2 cellular contexts compared by ENCODE assay signal in the genomic region with DNA sequence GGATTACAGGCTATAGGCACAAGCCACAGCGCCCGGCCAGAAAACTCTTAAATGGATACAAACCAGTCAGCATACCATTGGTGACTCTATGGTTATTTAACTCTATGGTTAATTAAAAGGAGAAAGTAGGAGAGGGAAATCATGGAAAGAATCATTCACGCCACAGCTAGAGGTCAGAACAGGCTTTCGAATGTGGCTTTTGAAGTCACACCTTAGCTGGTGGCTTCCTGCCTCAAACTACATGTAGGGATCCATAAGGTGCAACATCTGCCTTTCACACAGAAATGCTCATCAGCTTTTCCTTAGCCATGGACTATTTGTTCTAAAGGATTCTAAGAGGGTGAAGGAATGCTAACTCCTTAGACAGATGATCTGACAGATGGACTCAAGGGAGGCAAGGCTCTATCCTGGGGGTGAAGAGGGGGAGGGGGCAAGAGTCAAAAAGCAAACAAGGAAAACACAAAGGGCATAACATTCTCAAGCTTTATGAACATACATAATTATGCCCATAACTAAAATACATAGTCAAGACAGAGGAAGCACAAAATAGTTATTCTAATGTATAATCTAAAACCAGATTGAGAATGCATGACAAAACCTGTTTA.
TF ChIP-seq lines count a peak whose summit lies in the region.

No MANE protein-coding gene starts in this region.

TF ChIP-seq in IMR-90, 13 proteins besides CTCF, POLR2A, EP300 and RAD21:
- TF ChIP-seq CEBPB (IDR thresholded peaks at IDR 0.05; ENCODE audit: low read depth, low read length) (no peak), MAFK (IDR thresholded peaks at IDR 0.05; ENCODE audit: low read depth, low read length) (no peak), FOS (IDR thresholded peaks at IDR 0.05; ENCODE audit: low read depth, low read length) (no peak), MXI1 (IDR thresholded peaks at IDR 0.05; ENCODE audit: borderline replicate concordance, low read depth, low read length) (no peak), SMC3 (IDR thresholded peaks at IDR 0.05; ENCODE audit: low read depth, low read length) (no peak), NFE2L2 (IDR thresholded peaks at IDR 0.05; ENCODE audit: low read depth, low read length) (no peak), BHLHE40 (IDR thresholded peaks at IDR 0.05; ENCODE audit: low read depth, low read length) (no peak), RFX5 (IDR thresholded peaks at IDR 0.05; ENCODE audit: low read depth, low read length) (no peak), MAZ (IDR thresholded peaks at IDR 0.05; ENCODE audit: borderline replicate concordance, low read depth, low read length) (no peak), RCOR1 (IDR thresholded peaks at IDR 0.05; ENCODE audit: insufficient replicate concordance, low read length) (no peak), CHD1 (IDR thresholded peaks at IDR 0.05; ENCODE audit: low read depth, low read length) (no peak)
- TF ChIP-seq, protein P1, sequence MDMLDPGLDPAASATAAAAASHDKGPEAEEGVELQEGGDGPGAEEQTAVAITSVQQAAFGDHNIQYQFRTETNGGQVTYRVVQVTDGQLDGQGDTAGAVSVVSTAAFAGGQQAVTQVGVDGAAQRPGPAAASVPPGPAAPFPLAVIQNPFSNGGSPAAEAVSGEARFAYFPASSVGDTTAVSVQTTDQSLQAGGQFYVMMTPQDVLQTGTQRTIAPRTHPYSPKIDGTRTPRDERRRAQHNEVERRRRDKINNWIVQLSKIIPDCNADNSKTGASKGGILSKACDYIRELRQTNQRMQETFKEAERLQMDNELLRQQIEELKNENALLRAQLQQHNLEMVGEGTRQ (IDR thresholded peaks at IDR 0.05; ENCODE audit: low read depth, low read length), result no peak
- TF ChIP-seq, protein P2, sequence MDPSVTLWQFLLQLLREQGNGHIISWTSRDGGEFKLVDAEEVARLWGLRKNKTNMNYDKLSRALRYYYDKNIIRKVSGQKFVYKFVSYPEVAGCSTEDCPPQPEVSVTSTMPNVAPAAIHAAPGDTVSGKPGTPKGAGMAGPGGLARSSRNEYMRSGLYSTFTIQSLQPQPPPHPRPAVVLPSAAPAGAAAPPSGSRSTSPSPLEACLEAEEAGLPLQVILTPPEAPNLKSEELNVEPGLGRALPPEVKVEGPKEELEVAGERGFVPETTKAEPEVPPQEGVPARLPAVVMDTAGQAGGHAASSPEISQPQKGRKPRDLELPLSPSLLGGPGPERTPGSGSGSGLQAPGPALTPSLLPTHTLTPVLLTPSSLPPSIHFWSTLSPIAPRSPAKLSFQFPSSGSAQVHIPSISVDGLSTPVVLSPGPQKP (IDR thresholded peaks at IDR 0.05; ENCODE audit: borderline replicate concordance, low read depth, low read length), result no peak

TF ChIP-seq in GM12878, 131 proteins besides CTCF, POLR2A, EP300 and RAD21:
- TF ChIP-seq, protein P3, sequence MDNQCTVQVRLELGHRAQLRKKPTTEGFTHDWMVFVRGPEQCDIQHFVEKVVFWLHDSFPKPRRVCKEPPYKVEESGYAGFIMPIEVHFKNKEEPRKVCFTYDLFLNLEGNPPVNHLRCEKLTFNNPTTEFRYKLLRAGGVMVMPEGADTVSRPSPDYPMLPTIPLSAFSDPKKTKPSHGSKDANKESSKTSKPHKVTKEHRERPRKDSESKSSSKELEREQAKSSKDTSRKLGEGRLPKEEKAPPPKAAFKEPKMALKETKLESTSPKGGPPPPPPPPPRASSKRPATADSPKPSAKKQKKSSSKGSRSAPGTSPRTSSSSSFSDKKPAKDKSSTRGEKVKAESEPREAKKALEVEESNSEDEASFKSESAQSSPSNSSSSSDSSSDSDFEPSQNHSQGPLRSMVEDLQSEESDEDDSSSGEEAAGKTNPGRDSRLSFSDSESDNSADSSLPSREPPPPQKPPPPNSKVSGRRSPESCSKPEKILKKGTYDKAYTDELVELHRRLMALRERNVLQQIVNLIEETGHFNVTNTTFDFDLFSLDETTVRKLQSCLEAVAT (IDR thresholded peaks at IDR 0.05), result no peak
- TF ChIP-seq, protein P1 (IDR thresholded peaks at IDR 0.05; ENCODE audit: borderline replicate concordance, low read depth, low read length), result no peak
- TF ChIP-seq IKZF1 (conservative IDR thresholded peaks at IDR 0.05) (0 out of 2 replicates have a peak, but pooled peaks have one; percentile 22), ESRRA (IDR thresholded peaks at IDR 0.05; ENCODE audit: low read length) (no peak), ZNF384 (IDR thresholded peaks at IDR 0.05; ENCODE audit: borderline replicate concordance, low read depth, low read length) (no peak), RUNX3 (IDR thresholded peaks at IDR 0.05; ENCODE audit: low read length) (0 out of 2 replicates have a peak, but pooled peaks have one; percentile 13), SMAD5 (IDR thresholded peaks at IDR 0.05; ENCODE audit: low read depth) (no peak)
- TF ChIP-seq, protein P4, sequence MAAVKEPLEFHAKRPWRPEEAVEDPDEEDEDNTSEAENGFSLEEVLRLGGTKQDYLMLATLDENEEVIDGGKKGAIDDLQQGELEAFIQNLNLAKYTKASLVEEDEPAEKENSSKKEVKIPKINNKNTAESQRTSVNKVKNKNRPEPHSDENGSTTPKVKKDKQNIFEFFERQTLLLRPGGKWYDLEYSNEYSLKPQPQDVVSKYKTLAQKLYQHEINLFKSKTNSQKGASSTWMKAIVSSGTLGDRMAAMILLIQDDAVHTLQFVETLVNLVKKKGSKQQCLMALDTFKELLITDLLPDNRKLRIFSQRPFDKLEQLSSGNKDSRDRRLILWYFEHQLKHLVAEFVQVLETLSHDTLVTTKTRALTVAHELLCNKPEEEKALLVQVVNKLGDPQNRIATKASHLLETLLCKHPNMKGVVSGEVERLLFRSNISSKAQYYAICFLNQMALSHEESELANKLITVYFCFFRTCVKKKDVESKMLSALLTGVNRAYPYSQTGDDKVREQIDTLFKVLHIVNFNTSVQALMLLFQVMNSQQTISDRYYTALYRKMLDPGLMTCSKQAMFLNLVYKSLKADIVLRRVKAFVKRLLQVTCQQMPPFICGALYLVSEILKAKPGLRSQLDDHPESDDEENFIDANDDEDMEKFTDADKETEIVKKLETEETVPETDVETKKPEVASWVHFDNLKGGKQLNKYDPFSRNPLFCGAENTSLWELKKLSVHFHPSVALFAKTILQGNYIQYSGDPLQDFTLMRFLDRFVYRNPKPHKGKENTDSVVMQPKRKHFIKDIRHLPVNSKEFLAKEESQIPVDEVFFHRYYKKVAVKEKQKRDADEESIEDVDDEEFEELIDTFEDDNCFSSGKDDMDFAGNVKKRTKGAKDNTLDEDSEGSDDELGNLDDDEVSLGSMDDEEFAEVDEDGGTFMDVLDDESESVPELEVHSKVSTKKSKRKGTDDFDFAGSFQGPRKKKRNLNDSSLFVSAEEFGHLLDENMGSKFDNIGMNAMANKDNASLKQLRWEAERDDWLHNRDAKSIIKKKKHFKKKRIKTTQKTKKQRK (IDR thresholded peaks at IDR 0.05; ENCODE audit: low read depth, low read length), result no peak
- TF ChIP-seq, protein P5, sequence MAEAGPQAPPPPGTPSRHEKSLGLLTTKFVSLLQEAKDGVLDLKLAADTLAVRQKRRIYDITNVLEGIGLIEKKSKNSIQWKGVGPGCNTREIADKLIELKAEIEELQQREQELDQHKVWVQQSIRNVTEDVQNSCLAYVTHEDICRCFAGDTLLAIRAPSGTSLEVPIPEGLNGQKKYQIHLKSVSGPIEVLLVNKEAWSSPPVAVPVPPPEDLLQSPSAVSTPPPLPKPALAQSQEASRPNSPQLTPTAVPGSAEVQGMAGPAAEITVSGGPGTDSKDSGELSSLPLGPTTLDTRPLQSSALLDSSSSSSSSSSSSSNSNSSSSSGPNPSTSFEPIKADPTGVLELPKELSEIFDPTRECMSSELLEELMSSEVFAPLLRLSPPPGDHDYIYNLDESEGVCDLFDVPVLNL (IDR thresholded peaks at IDR 0.05; ENCODE audit: low read depth, low read length), result no peak
